In the genomic region with DNA sequence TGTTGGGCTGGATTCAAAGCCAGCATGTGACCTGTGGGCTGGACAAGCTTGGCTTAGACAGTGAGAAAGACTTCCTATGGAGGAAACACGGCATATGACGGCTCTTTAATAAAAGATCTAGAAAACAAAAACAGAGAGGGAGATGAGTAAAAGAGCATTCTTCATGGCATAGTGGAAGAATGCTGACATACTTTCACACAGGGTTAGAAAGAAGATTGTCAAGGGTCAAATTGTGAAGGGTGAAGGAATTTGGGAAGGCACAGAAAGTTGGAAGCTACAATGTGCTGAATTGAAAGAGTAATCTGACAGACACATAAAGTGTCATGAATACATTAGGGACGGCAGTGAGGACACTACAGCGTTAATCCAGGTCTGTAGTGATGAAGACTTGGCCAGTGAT, we compare ENCODE assay signal across 9 cellular contexts.
DNase-seq lines count a peak whose midpoint lies in the region; ATAC-seq and TF ChIP-seq lines count a peak whose summit lies in the region.
"Had no signal": no experiment of that assay in that cellular context is flagged by ENCODE, and none has a peak within 500 bp of the region (broad histone marks: within the 10 kb centered on the region; RNA-seq: fewer than 3 reads in every experiment).

No MANE protein-coding gene starts in this region.

- H3K4me1 ChIP-seq in mucosa of rectum (ENCODE audit: control insufficient read depth in 2 of 2, insufficient read depth in 2 of 2, low read length in 2 of 2): peaks cover 8 to 11% of the 10 kb centered on the region in 2 donors

- H3K27ac ChIP-seq in mucosa of rectum (ENCODE audit: low read depth in 2 of 2, low read length in 2 of 2): peak overlapping the region; percentile 5 to 22

- peak; percentile 28 for ATAC-seq in HG02642 (IDR thresholded peaks at IDR 0.05; ENCODE audit: poor library complexity, unreplicated experiment)

- no peak for TF ChIP-seq CTCF in AG10803 (conservative IDR thresholded peaks at IDR 0.05; ENCODE audit: low read length)

- in situ Hi-C loops in ACHN (cut with HindIII; ENCODE audit: low pct_ligation_motif_present, low pct_unique_long_range_greater_than_20kb, low sequenced_read_pairs): loop anchor here (25.0 kb wide), 1 partner anchor 424 kb away; no protein-coding TSS in a partner anchor

- no peaks in the 10 kb centered on the region for H3K9me3 ChIP-seq in mucosa of rectum (ENCODE audit: control insufficient read depth in 2 of 2, low read length in 2 of 2)

- peak overlapping the region in 1 of 2 donors; percentile 34 for H3K9ac ChIP-seq in mucosa of rectum (ENCODE audit: low read depth in 1 of 2, low read length in 2 of 2)

- H3K36me3 ChIP-seq in mucosa of rectum (ENCODE audit: control insufficient read depth in 2 of 2, insufficient read depth in 2 of 2, low read length in 2 of 2): no peaks in the 10 kb centered on the region

- DNase-seq in AG10803 (ENCODE audit: low read depth): peak; percentile 41
- DNase-seq in dermis blood vessel endothelial cell: peak; percentile 72
- DNase-seq in ACHN: no peak
- DNase-seq in DMS153 treated with DMSO at 0.1 percent for 48 hours (lab: John Stamatoyannopoulos, UW; ENCODE audit: unreplicated experiment): no peak
- DNase-seq in RKO (ENCODE audit: low spot score): no peak
- DNase-seq in activated CD8-positive, alpha-beta memory T cell treated with anti-CD3 and anti-CD28 coated beads, Interleukin-2, amount 50 U/mL, for 4 hours: no peak
- DNase-seq: CD4-positive, alpha-beta T cell had no signal

- H3K4me3 ChIP-seq in AG10803 (ENCODE audit: low read length): no peak overlapping the region
- peak overlapping the region in 1 of 2 donors; percentile 46 for H3K4me3 ChIP-seq in mucosa of rectum (ENCODE audit: low read length in 2 of 2)

- H3K27me3 ChIP-seq in mucosa of rectum (ENCODE audit: control insufficient read depth in 2 of 2, insufficient read depth in 2 of 2, low read length in 2 of 2): no peaks in the 10 kb centered on the region

Comparison
In these comparisons a context has a peak if more than half of its experiments do, and no peak if none do; other contexts are left out.
1. DNase-seq: peak in AG10803 (single experiment) and dermis blood vessel endothelial cell (single experiment); none in ACHN (single experiment), DMS153 treated with DMSO at 0.1 percent for 48 hours (single experiment), RKO (single experiment) and activated CD8-positive, alpha-beta memory T cell treated with anti-CD3 and anti-CD28 coated beads, Interleukin-2, amount 50 U/mL, for 4 hours (single experiment).